Comparison of ENCODE assay signal across 1 cellular context in genomic region chr3:152383136-152383606, GRCh38.
TF ChIP-seq lines count a peak whose summit lies in the region.

No MANE protein-coding gene starts in this region.

TF ChIP-seq in WTC11, 78 proteins besides CTCF, POLR2A, EP300 and RAD21 (continued from another document):
- TF ChIP-seq ARID4B (CRISPR knock-in tag; IDR thresholded peaks at IDR 0.05; ENCODE audit: borderline replicate concordance) (no peak), NR3C1 (CRISPR knock-in tag; conservative IDR thresholded peaks at IDR 0.05; ENCODE audit: low read depth) (no peak), CDX4 (CRISPR knock-in tag; IDR thresholded peaks at IDR 0.05; ENCODE audit: borderline replicate concordance) (no peak)
